ENCODE assay signal across 38 cellular contexts in genomic region chr6:44147256-44147655, GRCh38. TPM values are rescaled to one million over a fixed set of nuclear protein-coding genes. Genes with fewer than 3 reads are reported as not detected.
"Had no signal": no experiment of that assay in that cellular context is flagged by ENCODE, and none has a peak within 500 bp of the region (broad histone marks: within the 10 kb centered on the region; RNA-seq: fewer than 3 reads in every experiment).

No MANE protein-coding gene starts in this region.

- H3K4me3 ChIP-seq: ascending aorta, cardiac muscle cell had no signal

- ATAC-seq: activated CD8-positive, alpha-beta T cell treated with anti-CD3 and anti-CD28 coated beads for 36 hours; activated naive CD8-positive, alpha-beta T cell treated with anti-CD3 and anti-CD28 coated beads, Interleukin-2, amount 50 U/mL, for 24 hours; activated T-cell treated with anti-CD3 and anti-CD28 coated beads, Interleukin-2, amount 50 U/mL, for 4 hours; activated T-cell treated with anti-CD3 and anti-CD28 coated beads, Interleukin-2, amount 50 U/mL, for 72 hours; activated T-helper 17 cell treated with anti-CD3 and anti-CD28 coated beads, Interleukin-2, amount 50 U/mL, for 72 hours; T-cell had no signal

- H3K9me3 Mint-ChIP-seq: activated B cell treated with CpG ODN at 0.5 μM for 24 hours; activated CD4-positive, alpha-beta memory T cell treated with anti-CD3 and anti-CD28 coated beads for 36 hours; activated CD4-positive, alpha-beta T cell treated with anti-CD3 and anti-CD28 coated beads, Interleukin-2, amount 10 ng/mL, durations not matched to agents 24 days and 14 days; activated CD8-positive, alpha-beta T cell treated with anti-CD3 and anti-CD28 coated beads for 36 hours; activated naive CD4-positive, alpha-beta T cell treated with anti-CD3 and anti-CD28 coated beads, Interleukin-2, amount 10 ng/mL, durations not matched to agents 7 days and 5 days; activated naive CD4-positive, alpha-beta T cell treated with anti-CD3 and anti-CD28 coated beads, Interleukin-2, amount 50 U/mL, for 24 hours; activated naive CD8-positive, alpha-beta T cell treated with anti-CD3 and anti-CD28 coated beads, Interleukin-2, amount 10 ng/mL, durations not matched to agents 7 days and 5 days; activated naive CD8-positive, alpha-beta T cell treated with anti-CD3 and anti-CD28 coated beads, Interleukin-2, amount 50 U/mL, for 24 hours; activated T-cell treated with anti-CD3 and anti-CD28 coated beads, Interleukin-2, amount 50 U/mL, for 4 hours; activated T-cell treated with anti-CD3 and anti-CD28 coated beads, Interleukin-2, amount 50 U/mL, for 72 hours; activated T-helper 1 cell treated with anti-CD3 and anti-CD28 coated beads, Interleukin-12 subunit alpha, Interleukin-12 subunit beta, Interleukin-2, Interleukin-4 antibody, amounts not matched to agents 30 ng/mL and 10 ng/mL and 1 ng/mL, durations not matched to agents 14 hours and 24 hours and 36 hours; activated T-helper 17 cell treated with anti-CD3 and anti-CD28 coated beads, Interleukin-2, amount 50 U/mL, for 72 hours; brain; central memory CD8-positive, alpha-beta T cell; T-cell; T-helper 2 cell treated with Interferon-gamma antibody and Interleukin-4, amounts not matched to agents 5 μg/mL and 100 μg/mL, for 36 hours had no signal

- H3K27me3 ChIP-seq: ascending aorta, cardiac muscle cell had no signal

- H3K36me3 Mint-ChIP-seq: activated naive CD4-positive, alpha-beta T cell treated with anti-CD3 and anti-CD28 coated beads, Interleukin-2, amount 10 ng/mL, durations not matched to agents 7 days and 5 days had no signal

- H3K4me3 Mint-ChIP-seq: activated B cell treated with CpG ODN at 0.5 μM for 24 hours; activated CD4-positive, alpha-beta memory T cell treated with anti-CD3 and anti-CD28 coated beads for 36 hours; activated CD4-positive, alpha-beta T cell treated with anti-CD3 and anti-CD28 coated beads, Interleukin-2, amount 10 ng/mL, durations not matched to agents 24 days and 14 days; activated CD8-positive, alpha-beta T cell treated with anti-CD3 and anti-CD28 coated beads for 36 hours; activated naive CD4-positive, alpha-beta T cell treated with anti-CD3 and anti-CD28 coated beads, Interleukin-2, amount 10 ng/mL, durations not matched to agents 7 days and 5 days; activated naive CD4-positive, alpha-beta T cell treated with anti-CD3 and anti-CD28 coated beads, Interleukin-2, amount 50 U/mL, for 24 hours; activated naive CD8-positive, alpha-beta T cell; activated naive CD8-positive, alpha-beta T cell treated with anti-CD3 and anti-CD28 coated beads, Interleukin-2, amount 10 ng/mL, durations not matched to agents 7 days and 5 days; activated naive CD8-positive, alpha-beta T cell treated with anti-CD3 and anti-CD28 coated beads, Interleukin-2, amount 50 U/mL, for 24 hours; activated T-cell treated with anti-CD3 and anti-CD28 coated beads, Interleukin-2, amount 50 U/mL, for 4 hours; activated T-cell treated with anti-CD3 and anti-CD28 coated beads, Interleukin-2, amount 50 U/mL, for 72 hours; activated T-helper 1 cell treated with anti-CD3 and anti-CD28 coated beads, Interleukin-12 subunit alpha, Interleukin-12 subunit beta, Interleukin-2, Interleukin-4 antibody, amounts not matched to agents 30 ng/mL and 10 ng/mL and 1 ng/mL, durations not matched to agents 14 hours and 24 hours and 36 hours; activated T-helper 17 cell treated with anti-CD3 and anti-CD28 coated beads, Interleukin-2, amount 50 U/mL, for 72 hours; brain; central memory CD8-positive, alpha-beta T cell; T-cell; T-helper 2 cell treated with Interferon-gamma antibody and Interleukin-4, amounts not matched to agents 5 μg/mL and 100 μg/mL, for 36 hours had no signal

- H3K4me1 Mint-ChIP-seq: activated T-helper 17 cell treated with anti-CD3 and anti-CD28 coated beads, Interleukin-2, amount 50 U/mL, for 72 hours; brain; central memory CD8-positive, alpha-beta T cell had no signal

- H3K27me3 Mint-ChIP-seq: activated B cell treated with CpG ODN at 0.5 μM for 24 hours; activated CD4-positive, alpha-beta memory T cell treated with anti-CD3 and anti-CD28 coated beads for 36 hours; activated CD4-positive, alpha-beta T cell treated with anti-CD3 and anti-CD28 coated beads, Interleukin-2, amount 10 ng/mL, durations not matched to agents 24 days and 14 days; activated CD8-positive, alpha-beta T cell treated with anti-CD3 and anti-CD28 coated beads for 36 hours; activated naive CD4-positive, alpha-beta T cell treated with anti-CD3 and anti-CD28 coated beads, Interleukin-2, amount 10 ng/mL, durations not matched to agents 7 days and 5 days; activated naive CD4-positive, alpha-beta T cell treated with anti-CD3 and anti-CD28 coated beads, Interleukin-2, amount 50 U/mL, for 24 hours; activated naive CD8-positive, alpha-beta T cell; activated naive CD8-positive, alpha-beta T cell treated with anti-CD3 and anti-CD28 coated beads, Interleukin-2, amount 10 ng/mL, durations not matched to agents 7 days and 5 days; activated naive CD8-positive, alpha-beta T cell treated with anti-CD3 and anti-CD28 coated beads, Interleukin-2, amount 50 U/mL, for 24 hours; activated T-helper 17 cell treated with anti-CD3 and anti-CD28 coated beads, Interleukin-2, amount 50 U/mL, for 72 hours; brain; central memory CD8-positive, alpha-beta T cell; T-cell had no signal

- H3K27ac ChIP-seq: ascending aorta, cardiac muscle cell, VCaP had no signal

- DNase-seq: activated B cell treated with CpG ODN at 0.5 μM for 24 hours; activated CD4-positive, alpha-beta memory T cell treated with anti-CD3 and anti-CD28 coated beads for 36 hours; activated CD4-positive, alpha-beta T cell treated with anti-CD3 and anti-CD28 coated beads for 4 hours; activated CD4-positive, alpha-beta T cell treated with anti-CD3 and anti-CD28 coated beads, Interleukin-2, amount 10 ng/mL, durations not matched to agents 24 days and 14 days; activated CD4-positive, alpha-beta T cell treated with anti-CD3 and anti-CD28 coated beads, Interleukin-2, amount 50 U/mL, for 1 hour; activated CD4-positive, alpha-beta T cell treated with anti-CD3 and anti-CD28 coated beads, Interleukin-2, amount 50 U/mL, for 4 hours; activated CD4-positive, CD25-positive, alpha-beta regulatory T cell treated with anti-CD3 and anti-CD28 coated beads, Interleukin-2, amount 50 U/mL, for 72 hours; activated CD8-positive, alpha-beta memory T cell treated with anti-CD3 and anti-CD28 coated beads, Interleukin-2, amount 50 U/mL, for 4 hours; activated CD8-positive, alpha-beta T cell treated with anti-CD3 and anti-CD28 coated beads for 36 hours; activated gamma-delta T cell; activated naive CD4-positive, alpha-beta T cell treated with anti-CD3 and anti-CD28 coated beads, Interleukin-2, amount 10 ng/mL, durations not matched to agents 7 days and 5 days; activated naive CD4-positive, alpha-beta T cell treated with Interleukin-2 at 50 U/mL for 16 hours; activated naive CD8-positive, alpha-beta T cell treated with anti-CD3 and anti-CD28 coated beads, Interleukin-2, amount 10 ng/mL, durations not matched to agents 7 days and 5 days; activated naive CD8-positive, alpha-beta T cell treated with anti-CD3 and anti-CD28 coated beads, Interleukin-2, amount 50 U/mL, for 24 hours; activated T-cell treated with anti-CD3 and anti-CD28 coated beads for 4 hours; activated T-cell treated with anti-CD3 and anti-CD28 coated beads, Interleukin-2, amount 50 U/mL, for 1 hour; activated T-cell treated with anti-CD3 and anti-CD28 coated beads, Interleukin-2, amount 50 U/mL, for 4 hours; activated T-cell treated with anti-CD3 and anti-CD28 coated beads, Interleukin-2, amount 50 U/mL, for 72 hours; amygdala; anterior cingulate cortex; caudate nucleus; cerebellar nuclear complex; T-cell; T-helper 2 cell; T-helper 9 cell had no signal

- H3K9me3 ChIP-seq: ascending aorta had no signal

- H3K27ac Mint-ChIP-seq: activated B cell treated with CpG ODN at 0.5 μM for 24 hours; activated CD4-positive, alpha-beta memory T cell treated with anti-CD3 and anti-CD28 coated beads for 36 hours; activated CD4-positive, alpha-beta T cell treated with anti-CD3 and anti-CD28 coated beads, Interleukin-2, amount 10 ng/mL, durations not matched to agents 24 days and 14 days; activated CD8-positive, alpha-beta T cell treated with anti-CD3 and anti-CD28 coated beads for 36 hours; activated naive CD4-positive, alpha-beta T cell treated with anti-CD3 and anti-CD28 coated beads, Interleukin-2, amount 10 ng/mL, durations not matched to agents 7 days and 5 days; activated naive CD4-positive, alpha-beta T cell treated with anti-CD3 and anti-CD28 coated beads, Interleukin-2, amount 50 U/mL, for 24 hours; activated naive CD8-positive, alpha-beta T cell; activated naive CD8-positive, alpha-beta T cell treated with anti-CD3 and anti-CD28 coated beads, Interleukin-2, amount 10 ng/mL, durations not matched to agents 7 days and 5 days; activated naive CD8-positive, alpha-beta T cell treated with anti-CD3 and anti-CD28 coated beads, Interleukin-2, amount 50 U/mL, for 24 hours; activated T-cell treated with anti-CD3 and anti-CD28 coated beads, Interleukin-2, amount 50 U/mL, for 72 hours; activated T-helper 1 cell treated with anti-CD3 and anti-CD28 coated beads, Interleukin-12 subunit alpha, Interleukin-12 subunit beta, Interleukin-2, Interleukin-4 antibody, amounts not matched to agents 30 ng/mL and 10 ng/mL and 1 ng/mL, durations not matched to agents 14 hours and 24 hours and 36 hours; activated T-helper 17 cell treated with anti-CD3 and anti-CD28 coated beads, Interleukin-2, amount 50 U/mL, for 72 hours; brain; T-cell; T-helper 2 cell treated with Interferon-gamma antibody and Interleukin-4, amounts not matched to agents 5 μg/mL and 100 μg/mL, for 36 hours had no signal

RNA-seq across cellular contexts. Expression of gene CAPN11, which starts 11.4 kb away (rescaled TPM):
- total RNA-seq: activated B cell treated with CpG ODN at 0.5 μM for 24 hours; activated CD8-positive, alpha-beta memory T cell treated with anti-CD3 and anti-CD28 coated beads for 36 hours; activated naive CD8-positive, alpha-beta T cell treated with anti-CD3 and anti-CD28 coated beads, Interleukin-2, amount 10 ng/mL, durations not matched to agents 7 days and 5 days; activated T-helper 1 cell treated with anti-CD3 and anti-CD28 coated beads, Interleukin-12 subunit alpha, Interleukin-12 subunit beta, Interleukin-2, Interleukin-4 antibody, amounts not matched to agents 30 ng/mL and 10 ng/mL and 1 ng/mL, durations not matched to agents 14 hours and 24 hours and 36 hours; bronchial epithelial cell; cardiac muscle cell; T-helper 1 cell treated with Interleukin-12 subunit alpha and Interleukin-12 subunit beta and Interleukin-4 antibody, amounts not matched to agents 30 ng/mL and 1 ng/mL, for 36 hours had no signal
- polyA plus RNA-seq: cardiac muscle cell had no signal
